25 cellular contexts compared by ENCODE assay signal in the genomic region with DNA sequence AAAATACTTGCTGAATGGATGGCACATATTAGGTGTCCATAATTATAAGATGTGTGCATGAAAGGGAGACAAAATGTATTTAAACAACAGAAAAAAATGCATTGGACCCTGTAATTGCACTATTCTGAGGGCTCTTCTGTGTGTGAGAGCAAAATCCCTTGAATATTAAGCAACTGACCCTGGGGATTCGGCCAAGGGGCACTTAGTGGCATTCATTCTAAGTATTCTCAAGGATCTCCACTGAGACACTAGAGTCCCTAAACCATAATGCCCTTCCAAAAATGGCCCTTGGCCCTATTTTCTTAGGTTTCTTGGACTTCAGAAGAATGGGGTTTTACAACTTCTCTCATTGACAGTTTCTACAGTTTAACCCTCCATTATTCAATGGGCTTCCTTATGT.
"Had no signal": no experiment of that assay in that cellular context is flagged by ENCODE, and none has a peak within 500 bp of the region (broad histone marks: within the 10 kb centered on the region; RNA-seq: fewer than 3 reads in every experiment).

No MANE protein-coding gene starts in this region.

- H3K27ac ChIP-seq: lower lobe of right lung, pancreas, prostate gland, spleen, suprapubic skin, thoracic aorta, tibial artery, uterus had no signal

- H3K4me1 ChIP-seq: lower lobe of right lung, pancreas, prostate gland, spleen, suprapubic skin, tibial artery, uterus had no signal

- H3K9me3 ChIP-seq: lower lobe of right lung, pancreas, prostate gland, suprapubic skin, thoracic aorta, tibial artery, uterus had no signal

- H3K4me3 ChIP-seq: lower lobe of right lung, mucosa of descending colon, pancreas, prostate gland, spleen, suprapubic skin, thoracic aorta, tibial artery, uterus had no signal

- H3K27me3 ChIP-seq: pancreas, spleen, suprapubic skin, tibial artery, uterus had no signal

- H3K36me3 ChIP-seq: lower lobe of right lung, pancreas, prostate gland, spleen, suprapubic skin, thoracic aorta, tibial artery, uterus had no signal

- DNase-seq: hippocampal formation; kidney glomerular epithelial cell; left cardiac atrium; lower lobe of right lung; midbrain; mucosa of descending colon; naive thymus-derived CD4-positive, alpha-beta T cell; pancreas; posterior cingulate gyrus; retina; right cardiac atrium; small intestine; spleen; stimulated activated CD4-positive, alpha-beta T cell treated with anti-CD3 and anti-CD28 coated beads, Interleukin-4, amount 100 ng/mL, for 24 hours; stimulated activated naive CD4-positive, alpha-beta T cell; tibial artery; trophoblast cell; uterus had no signal

- ATAC-seq: left cardiac atrium; left lobe of liver; mucosa of descending colon; naive thymus-derived CD4-positive, alpha-beta T cell; natural killer cell treated with Interleukin-12 subunit alpha and Interleukin-12 subunit beta and Interleukin-15 and Interleukin-18, amount 100 ng/mL, for 72 hours; pancreas; right cardiac atrium; sciatic nerve; stimulated activated effector memory CD8-positive, alpha-beta T cell treated with anti-CD3 and anti-CD28 coated beads, Interleukin-12 subunit alpha, Interleukin-12 subunit beta, amount 100 ng/mL, for 72 hours had no signal
